Comparison of ENCODE assay signal across 1 cellular context in genomic region chr12:111673503-111673902, GRCh38.
TF ChIP-seq lines count a peak whose summit lies in the region.

No MANE protein-coding gene starts in this region.

TF ChIP-seq in GM23338, 12 proteins besides CTCF, POLR2A, EP300 and RAD21 (continued from another document):
- TF ChIP-seq ZNF462 (CRISPR knock-in tag; IDR thresholded peaks at IDR 0.05) (no peak), EZH2 (IDR thresholded peaks at IDR 0.05; ENCODE audit: low read depth, unreplicated experiment) (no peak), POLR2AphosphoS5 (IDR thresholded peaks at IDR 0.05; ENCODE audit: low read depth) (no peak)
